In the genomic region with DNA sequence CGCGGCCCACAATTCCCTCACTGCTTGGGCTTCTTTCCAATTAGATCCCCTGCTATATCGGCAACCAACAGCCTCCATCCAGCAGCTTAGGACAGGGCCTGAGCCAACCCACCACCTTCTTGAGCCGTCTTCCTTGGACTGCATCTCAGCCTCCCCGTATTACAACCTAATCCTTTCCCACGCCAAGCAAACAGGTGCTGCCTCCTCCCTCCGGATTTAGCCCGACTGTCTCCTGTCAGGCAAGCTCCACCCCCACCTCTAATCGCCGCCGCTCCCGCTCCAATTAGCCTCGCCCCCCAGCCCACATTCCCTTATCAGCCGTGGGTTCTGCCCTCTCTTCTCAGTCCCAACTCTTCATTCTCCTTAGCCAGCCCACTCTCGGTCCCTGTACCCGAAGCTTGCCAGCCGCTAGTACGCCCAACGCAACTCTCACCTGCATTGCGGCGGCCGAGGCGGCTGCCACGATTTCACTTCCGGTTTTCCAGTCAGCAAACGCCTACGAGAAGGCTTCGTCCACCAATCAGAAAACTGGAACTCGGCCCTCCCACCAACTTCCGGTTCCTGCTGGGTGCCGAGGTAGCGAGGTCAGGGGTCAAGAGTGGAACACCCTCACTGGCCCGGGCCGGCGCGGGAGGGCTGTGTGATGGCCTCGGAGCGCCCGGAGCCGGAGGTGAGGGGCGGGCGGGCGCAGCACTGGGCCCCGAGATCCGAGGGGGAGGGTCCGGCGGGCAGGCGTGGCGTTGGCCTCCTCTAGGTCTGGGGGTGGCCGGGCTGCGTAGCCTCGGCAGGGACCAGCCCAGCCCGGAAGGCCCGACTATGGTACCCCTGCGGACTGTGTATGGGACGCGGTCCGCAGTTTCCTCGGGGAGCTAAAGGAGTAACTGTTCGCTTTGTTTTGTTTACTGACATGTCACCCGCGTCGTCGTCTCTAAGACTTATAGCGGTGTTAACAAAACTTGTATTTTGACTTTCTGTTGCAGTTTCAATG, we compare ENCODE assay signal across 8 cellular contexts.
DNase-seq lines count a peak whose midpoint lies in the region; ATAC-seq and FAIRE-seq lines count a peak whose summit lies in the region.

A gene with protein sequence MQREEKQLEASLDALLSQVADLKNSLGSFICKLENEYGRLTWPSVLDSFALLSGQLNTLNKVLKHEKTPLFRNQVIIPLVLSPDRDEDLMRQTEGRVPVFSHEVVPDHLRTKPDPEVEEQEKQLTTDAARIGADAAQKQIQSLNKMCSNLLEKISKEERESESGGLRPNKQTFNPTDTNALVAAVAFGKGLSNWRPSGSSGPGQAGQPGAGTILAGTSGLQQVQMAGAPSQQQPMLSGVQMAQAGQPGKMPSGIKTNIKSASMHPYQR (minus strand): TSS at position 475 of the 988 bp plus-strand sequence. CDS start 36 bp downstream, at position 439.
A gene (plus strand): TSS at position 574 of the 988 bp plus-strand sequence. CDS start 70 bp downstream, at position 644.

- H3K9me3 Mint-ChIP-seq in effector memory CD8-positive, alpha-beta T cell, result no peaks in the 10 kb centered on the region

- H3K4me3 Mint-ChIP-seq in effector memory CD8-positive, alpha-beta T cell, result peak within 1 kb of the TSS; percentile 99

- no peaks in the 10 kb centered on the region for H3K27me3 Mint-ChIP-seq in effector memory CD8-positive, alpha-beta T cell

- H3K36me3 Mint-ChIP-seq in effector memory CD8-positive, alpha-beta T cell (ENCODE audit: insufficient read depth), result peaks cover 40% of the 10 kb centered on the region

- H3K27ac Mint-ChIP-seq in effector memory CD8-positive, alpha-beta T cell, result peak within 1 kb of the TSS; percentile 98

- peaks cover 31 to 41% of the 10 kb centered on the region in 2 donors for H3K4me1 Mint-ChIP-seq in effector memory CD8-positive, alpha-beta T cell (ENCODE audit: low read depth in 2 of 2)

- peak; percentile 78 for ATAC-seq in GM21360 (IDR thresholded peaks at IDR 0.05; ENCODE audit: unreplicated experiment)
- peak; percentile 96 for ATAC-seq in effector memory CD8-positive, alpha-beta T cell (replicated peaks)

- peak; percentile 99 for DNase-seq in CMK (ENCODE audit: low read depth)
- DNase-seq in HTR-8/SVneo (ENCODE audit: insufficient read length, low spot score), result peak; percentile 91
- DNase-seq in NOMO-1 treated with DMSO at 0.1 percent for 48 hours (lab: John Stamatoyannopoulos, UW; ENCODE audit: unreplicated experiment), result peak; percentile 92
- peak; percentile 87 to 88 for DNase-seq in activated CD8-positive, alpha-beta memory T cell treated with anti-CD3 and anti-CD28 coated beads for 4 hours (ENCODE audit: low read depth in 2 of 2)
- DNase-seq in effector memory CD8-positive, alpha-beta T cell, result peak; percentile 89 to 93 (median 90)
- peak; percentile 98 for DNase-seq in medulla oblongata (ENCODE audit: extremely low spot score)
- DNase-seq in stimulated activated CD4-positive, alpha-beta T cell treated with anti-CD3 and anti-CD28 coated beads, TNF-alpha, amount 100 ng/mL, for 48 hours (ENCODE audit: low read depth in 3 of 3), result peak; percentile 88 to 90 (median 89)

- peak; percentile 28 for FAIRE-seq in HTR-8/SVneo (lab: Jason Lieb, UNC)

Comparison
In these comparisons a context has a peak if more than half of its experiments do, and no peak if none do; other contexts are left out.
1. Peak in every context shown above with its lines: DNase-seq and ATAC-seq.